In genomic region chrX:2474963-2475726, GRCh38 we compare ENCODE assay signal across 1 cellular context.
TF ChIP-seq lines count a peak whose summit lies in the region.

No MANE protein-coding gene starts in this region.

TF ChIP-seq in K562, 482 proteins besides CTCF, POLR2A, EP300 and RAD21 (continued from another document and continues in another):
- TF ChIP-seq E2F6 (IDR thresholded peaks at IDR 0.05; ENCODE audit: borderline replicate concordance in 1 of 2, extremely low read depth in 1 of 2, insufficient read depth in 1 of 2, insufficient read length in 1 of 2, low read depth in 1 of 2, low read length in 1 of 2, poor library complexity in 1 of 2, severe bottlenecking in 1 of 2): peak in 1 of 2 experiments; percentile 42
- TF ChIP-seq TFAM (CRISPR knock-in tag; conservative IDR thresholded peaks at IDR 0.05): no peak
- TF ChIP-seq U2AF1 (optimal IDR thresholded peaks at IDR 0.05; ENCODE audit: low read depth, low read length): no peak
- TF ChIP-seq PTRF (tag; IDR thresholded peaks at IDR 0.05): no peak
- TF ChIP-seq FOXJ3 (CRISPR knock-in tag; IDR thresholded peaks at IDR 0.05): no peak
- TF ChIP-seq MAZ (CRISPR knock-in tag; conservative IDR thresholded peaks at IDR 0.05 in 1 of 2, IDR thresholded peaks at IDR 0.05 in 1 of 2): no peak
- TF ChIP-seq SAFB (IDR thresholded peaks at IDR 0.05; ENCODE audit: borderline replicate concordance, low read depth, low read length): no peak
- no peak for TF ChIP-seq ZNF780A (CRISPR knock-in tag; IDR thresholded peaks at IDR 0.05)
- TF ChIP-seq ZNF766 (CRISPR knock-in tag; conservative IDR thresholded peaks at IDR 0.05): no peak
- TF ChIP-seq DACH1 (IDR thresholded peaks at IDR 0.05; ENCODE audit: partially characterized antibody): no peak
- no peak for TF ChIP-seq RERE (CRISPR knock-in tag; IDR thresholded peaks at IDR 0.05; ENCODE audit: borderline replicate concordance)
- no peak for TF ChIP-seq ZNF644 (tag; IDR thresholded peaks at IDR 0.05; ENCODE audit: low read depth)
- no peak for TF ChIP-seq ZNF408 (CRISPR knock-in tag; IDR thresholded peaks at IDR 0.05; ENCODE audit: low read depth)
- TF ChIP-seq POLR2AphosphoS5 (IDR thresholded peaks at IDR 0.05; ENCODE audit: control insufficient read depth, insufficient read depth, low read depth, low read length): no peak
- TF ChIP-seq E2F5 (CRISPR knock-in tag; IDR thresholded peaks at IDR 0.05): no peak
- TF ChIP-seq DNMT1 (IDR thresholded peaks at IDR 0.05): no peak
- no peak for TF ChIP-seq MBD1 (CRISPR knock-in tag; IDR thresholded peaks at IDR 0.05)
- peak; percentile 42; the same call in 1 of the 2 replicates for TF ChIP-seq TEAD4 (IDR thresholded peaks at IDR 0.05; ENCODE audit: low read length)
- 0 out of 2 replicates have a peak, but pooled peaks have one; percentile 7 for TF ChIP-seq TEAD4 (CRISPR knock-in tag; IDR thresholded peaks at IDR 0.05; ENCODE audit: borderline replicate concordance)
- no peak for TF ChIP-seq CBX2 (IDR thresholded peaks at IDR 0.05; ENCODE audit: insufficient read depth, low read length, poor library complexity, severe bottlenecking)
- TF ChIP-seq ESRRA (IDR thresholded peaks at IDR 0.05; ENCODE audit: borderline replicate concordance, low read depth): peak; percentile 56; the same call in 1 of the 2 replicates
- TF ChIP-seq E2F8 (IDR thresholded peaks at IDR 0.05; ENCODE audit: low read depth, partially characterized antibody): no peak
- TF ChIP-seq EP400 (IDR thresholded peaks at IDR 0.05): peak; percentile 49
- TF ChIP-seq IRF1 (CRISPR knock-in tag; IDR thresholded peaks at IDR 0.05; ENCODE audit: borderline replicate concordance): no peak
- TF ChIP-seq CREBBP (IDR thresholded peaks at IDR 0.05; ENCODE audit: low read depth, low read length): no peak
- no peak for TF ChIP-seq PYGO2 (tag; IDR thresholded peaks at IDR 0.05)
- TF ChIP-seq HCFC1 (IDR thresholded peaks at IDR 0.05; ENCODE audit: low read depth, low read length): no peak
- no peak; the same call in 1 of the 2 replicates for TF ChIP-seq SOX6 (IDR thresholded peaks at IDR 0.05)
- no peak for TF ChIP-seq CHD4 (IDR thresholded peaks at IDR 0.05; ENCODE audit: insufficient read depth, insufficient replicate concordance, low read depth, low read length, poor library complexity, severe bottlenecking)
- no peak for TF ChIP-seq ZNF134 (CRISPR knock-in tag; conservative IDR thresholded peaks at IDR 0.05)
- no peak for TF ChIP-seq ZBTB2 (IDR thresholded peaks at IDR 0.05)
- no peak for TF ChIP-seq HNRNPH1 (optimal IDR thresholded peaks at IDR 0.05; ENCODE audit: low read depth, low read length)
- no peak for TF ChIP-seq TARDBP (IDR thresholded peaks at IDR 0.05)
- TF ChIP-seq MAFF (IDR thresholded peaks at IDR 0.05; ENCODE audit: low read length): no peak
- no peak for TF ChIP-seq POLR2H (tag; IDR thresholded peaks at IDR 0.05; ENCODE audit: low read depth)
- TF ChIP-seq RHOXF2B (CRISPR knock-in tag; conservative IDR thresholded peaks at IDR 0.05): no peak
- TF ChIP-seq NCOR1 (IDR thresholded peaks at IDR 0.05): peak; percentile 33
- no peak for TF ChIP-seq STAT5A (IDR thresholded peaks at IDR 0.05; ENCODE audit: borderline replicate concordance, low read length)
- peak; percentile 92 for TF ChIP-seq CBFB (CRISPR knock-in tag; IDR thresholded peaks at IDR 0.05)
- TF ChIP-seq CAMTA2 (CRISPR knock-in tag; conservative IDR thresholded peaks at IDR 0.05): no peak
- 0 out of 2 replicates have a peak, but pooled peaks have one; percentile 74 for TF ChIP-seq SREBF2 (CRISPR knock-in tag; IDR thresholded peaks at IDR 0.05)
- TF ChIP-seq ESRRB (CRISPR knock-in tag; IDR thresholded peaks at IDR 0.05; ENCODE audit: borderline replicate concordance): no peak
